Comparison of ENCODE assay signal across 10 cellular contexts in genomic region chr21:29938968-29939858, GRCh38. TPM values are rescaled to one million over a fixed set of nuclear protein-coding genes. Genes with fewer than 3 reads are reported as not detected.
A peak's percentile ranks its signal among the peaks of the same experiment; 100 is the strongest.
DNase-seq lines count a peak whose midpoint lies in the region; ATAC-seq, FAIRE-seq and TF ChIP-seq lines count a peak whose summit lies in the region.
"Had no signal": no experiment of that assay in that cellular context is flagged by ENCODE, and none has a peak within 500 bp of the region (broad histone marks: within the 10 kb centered on the region; RNA-seq: fewer than 3 reads in every experiment).

No MANE protein-coding gene starts in this region.

- H3K23ac ChIP-seq in H1 (ENCODE audit: insufficient read length): no peak overlapping the region

- CTCF ChIA-PET in H1 (lab: Charles Lee; ENCODE audit: partially characterized antibody): interaction anchor here (0.5 to 2.2 kb wide), 6 partner anchors 10 to 466 kb away, joined by 3 to 8 read pairs (median 5); no protein-coding TSS in a partner anchor

- H3K36me3 Mint-ChIP-seq in mesothelial cell of epicardium: no peaks in the 10 kb centered on the region
- H3K36me3 Mint-ChIP-seq: memory B cell had no signal

- peaks cover 61% of the 10 kb centered on the region for H3K27me3 Mint-ChIP-seq in stimulated activated naive CD8-positive, alpha-beta T cell treated with anti-CD3 and anti-CD28 coated beads, Interleukin-15, amount 100 ng/mL, for 72 hours
- peaks cover 96% of the 10 kb centered on the region for H3K27me3 Mint-ChIP-seq in mesothelial cell of epicardium (ENCODE audit: low read depth)

- FAIRE-seq in H1 (lab: Jason Lieb, UNC): no peak

- H3K27me3 ChIP-seq in H1 (replicated peaks in 1 of 4; ENCODE audit: control insufficient read depth in 3 of 4, extremely low read depth in 1 of 4, insufficient read depth in 3 of 4, low read length in 3 of 4): peaks cover 20 to 44% (median 36%) of the 10 kb centered on the region in 4 experiments

- H4K20me1 ChIP-seq in H1 (replicated peaks in 1 of 2; ENCODE audit: control insufficient read depth in 1 of 2, insufficient read depth in 2 of 2, low read length in 2 of 2): no peaks in the 10 kb centered on the region

- H3K4me1 Mint-ChIP-seq in stimulated activated naive CD8-positive, alpha-beta T cell treated with anti-CD3 and anti-CD28 coated beads, Interleukin-15, amount 100 ng/mL, for 72 hours: peaks cover 10% of the 10 kb centered on the region
- H3K4me1 Mint-ChIP-seq in mesothelial cell of epicardium: peaks cover 12% of the 10 kb centered on the region
- H3K4me1 Mint-ChIP-seq: memory B cell had no signal

- H3K79me1 ChIP-seq in H1 (ENCODE audit: low read depth, low read length): no peaks in the 10 kb centered on the region

- no peaks in the 10 kb centered on the region for H3K36me3 ChIP-seq in H1 (ENCODE audit: control insufficient read depth in 2 of 4, insufficient read depth in 4 of 4, low read length in 3 of 4)

- no peak overlapping the region for H4K91ac ChIP-seq in H1 (replicated peaks; ENCODE audit: insufficient read length, low read length)

- no peak for DNase-seq in stimulated activated naive CD8-positive, alpha-beta T cell treated with anti-CD3 and anti-CD28 coated beads, Interleukin-15, Interleukin-2, amounts not matched to agents 100 U/mL and 50 U/mL, for 24 hours
- DNase-seq in stimulated activated naive CD8-positive, alpha-beta T cell treated with anti-CD3 and anti-CD28 coated beads, Interleukin-15, amount 100 ng/mL, for 72 hours: no peak
- DNase-seq in H1 (ENCODE audit: low read depth in 1 of 2, low spot score in 2 of 2) (peak in 1 of 2 experiments; percentile 73), mesothelial cell of epicardium (ENCODE audit: low spot score in 2 of 2, unreplicated experiment in 2 of 2) (peak; percentile 28 to 54), NOMO-1 treated with dmso at 0.1 percent for 144 hours (lab: John Stamatoyannopoulos, UW; ENCODE audit: unreplicated experiment) (no peak), kidney glomerular epithelial cell (lab: John Stamatoyannopoulos, UW) (no peak)

- no peak overlapping the region for H2BK20ac ChIP-seq in H1 (ENCODE audit: low read length)

- peak overlapping the region; percentile 98 to 99 for H3K4me2 ChIP-seq in H1 (ENCODE audit: insufficient read depth in 1 of 2, low read depth in 2 of 2, low read length in 2 of 2)

- H4K8ac ChIP-seq in H1 (ENCODE audit: extremely low read depth, insufficient read depth, low read length): no peak overlapping the region; the same call in none of the 2 replicates

- TF ChIP-seq CTCF in H1 (IDR thresholded peaks at IDR 0.05; ENCODE audit: control extremely low read depth in 1 of 3, insufficient read depth in 1 of 3, low read depth in 1 of 3, low read length in 3 of 3) (no peak), mesothelial cell of epicardium (IDR thresholded peaks at IDR 0.05; ENCODE audit: unreplicated experiment) (no peak)

- peak overlapping the region in 1 of 2 donors; percentile 38 for H3K4me3 Mint-ChIP-seq in stimulated activated naive CD8-positive, alpha-beta T cell treated with anti-CD3 and anti-CD28 coated beads, Interleukin-15, amount 100 ng/mL, for 72 hours
- peak overlapping the region; percentile 84 for H3K4me3 Mint-ChIP-seq in mesothelial cell of epicardium
- H3K4me3 Mint-ChIP-seq: memory B cell had no signal

- no peak overlapping the region for H4K5ac ChIP-seq in H1 (ENCODE audit: insufficient read length, low read depth, low read length)

- peaks cover 11% of the 10 kb centered on the region for H3K23me2 ChIP-seq in H1 (ENCODE audit: low read depth, low read length)

- no peak overlapping the region for H3K27ac ChIP-seq in H1 (ENCODE audit: low read depth, low read length)

- H3K56ac ChIP-seq in H1 (replicated peaks; ENCODE audit: insufficient read length, low read depth, low read length): no peak overlapping the region

- no peak for TF ChIP-seq RAD21 in H1 (IDR thresholded peaks at IDR 0.05 in 1 of 2, conservative IDR thresholded peaks at IDR 0.05 in 1 of 2; ENCODE audit: low read depth in 2 of 2, low read length in 2 of 2)

- peak overlapping the region in 1 of 4 experiments; percentile 79; a peak in 2 of 7 replicates for H3K9ac ChIP-seq in H1 (replicated peaks in 1 of 4; ENCODE audit: extremely low read depth in 1 of 4, low read depth in 3 of 4, low read length in 3 of 4)

- no peaks in the 10 kb centered on the region for H3K79me2 ChIP-seq in H1 (ENCODE audit: control insufficient read depth in 1 of 2, insufficient read depth in 2 of 2, low read length in 2 of 2)

- no peak overlapping the region for H2AK5ac ChIP-seq in H1 (ENCODE audit: low read depth, low read length)

- H3K18ac ChIP-seq in H1 (ENCODE audit: extremely low read depth, low read length): peak overlapping the region; percentile 9; the same call in 1 of the 2 replicates

- peaks cover 0 to 1% (median 0%) of the 10 kb centered on the region in 4 experiments; a peak in 1 of 7 replicates for H3K4me1 ChIP-seq in H1 (replicated peaks in 1 of 4; ENCODE audit: control insufficient read depth in 3 of 4, insufficient read depth in 4 of 4, low read length in 3 of 4)

- no peak overlapping the region for H3K4ac ChIP-seq in H1 (replicated peaks; ENCODE audit: insufficient read length, low read depth, low read length)

- no peak overlapping the region for H3K27ac Mint-ChIP-seq in stimulated activated naive CD8-positive, alpha-beta T cell treated with anti-CD3 and anti-CD28 coated beads, Interleukin-15, amount 100 ng/mL, for 72 hours
- no peak overlapping the region for H3K27ac Mint-ChIP-seq in mesothelial cell of epicardium
- H3K27ac Mint-ChIP-seq: memory B cell had no signal

- WGBS in H1 (ENCODE audit: extremely low coverage in 1 of 2, insufficient coverage in 1 of 2, insufficient read length in 1 of 2, insufficient replicate concordance in 2 of 2, low coverage in 1 of 2, low lambda C conversion rate in 2 of 2, missing lambda C conversion rate in 1 of 2), 2 experiments: 2% methylated on average over 60 of the region's 68 CpGs; no CpG with 5 or more reads in 1 of the 2 experiments

- H2BK120ac ChIP-seq in H1 (replicated peaks; ENCODE audit: low read depth, low read length): no peak overlapping the region

- 0 out of 3 replicates have a peak, but pooled peaks of 1 of the 2 experiments have one; percentile 13 for TF ChIP-seq POLR2A in H1 (IDR thresholded peaks at IDR 0.05; ENCODE audit: control extremely low read depth in 1 of 2, low read depth in 2 of 2, low read length in 2 of 2)

- ATAC-seq in stimulated activated naive CD8-positive, alpha-beta T cell treated with anti-CD3 and anti-CD28 coated beads, Interleukin-15, Interleukin-2, amounts not matched to agents 100 U/mL and 50 U/mL, for 24 hours: peak; percentile 23
- ATAC-seq in stimulated activated naive CD8-positive, alpha-beta T cell treated with anti-CD3 and anti-CD28 coated beads, Interleukin-15, amount 100 ng/mL, for 72 hours: no peak
- ATAC-seq in GM21526 (IDR thresholded peaks at IDR 0.05; ENCODE audit: low FRiP score, unreplicated experiment) (no peak), HG02571 (IDR thresholded peaks at IDR 0.05; ENCODE audit: unreplicated experiment) (no peak)
- ATAC-seq: activated naive CD4-positive, alpha-beta T cell treated with anti-CD3 and anti-CD28 coated beads, Interleukin-2, amount 50 U/mL, for 72 hours had no signal

- no peak overlapping the region for H2BK12ac ChIP-seq in H1 (ENCODE audit: low read depth, low read length)

- H2BK15ac ChIP-seq in H1 (ENCODE audit: low read length): no peak overlapping the region

- H3K9me3 Mint-ChIP-seq in stimulated activated naive CD8-positive, alpha-beta T cell treated with anti-CD3 and anti-CD28 coated beads, Interleukin-15, amount 100 ng/mL, for 72 hours: no peaks in the 10 kb centered on the region
- no peaks in the 10 kb centered on the region for H3K9me3 Mint-ChIP-seq in mesothelial cell of epicardium

- H2AFZ ChIP-seq in H1 (ENCODE audit: low read length): peak overlapping the region; percentile 99

- POLR2A ChIA-PET in H1 (lab: Charles Lee; ENCODE audit: partially characterized antibody): interaction anchor here (0.6 kb wide), 2 partner anchors 186 to 1262 kb away, joined by 3 read pairs; no protein-coding TSS in a partner anchor

- H3K14ac ChIP-seq in H1 (ENCODE audit: insufficient read length): no peak overlapping the region

- no peaks in the 10 kb centered on the region for H3K9me3 ChIP-seq in H1 (ENCODE audit: insufficient read depth in 2 of 2, low read depth in 1 of 2, low read length in 1 of 2)

- H2BK5ac ChIP-seq in H1 (ENCODE audit: low read depth, low read length): no peak overlapping the region

- TF ChIP-seq EP300 in H1 (IDR thresholded peaks at IDR 0.05; ENCODE audit: borderline replicate concordance in 1 of 2, low read depth in 2 of 2, low read length in 2 of 2): no peak

- H3K4me3 ChIP-seq in H1 (ENCODE audit: extremely low read depth in 1 of 4, insufficient read depth in 2 of 4, low read depth in 3 of 4, low read length in 4 of 4): peak overlapping the region; percentile 71 to 89 (median 76)

TF ChIP-seq in H1, 55 proteins besides CTCF, POLR2A, EP300 and RAD21 (continues in another document):
- TF ChIP-seq SIRT6 (IDR thresholded peaks at IDR 0.05; ENCODE audit: low read length) (no peak), CTBP2 (IDR thresholded peaks at IDR 0.05; ENCODE audit: borderline replicate concordance, insufficient read depth, insufficient read length, low read length) (peak; percentile 38), SAP30 (IDR thresholded peaks at IDR 0.05; ENCODE audit: insufficient read depth, insufficient replicate concordance, low read length) (no peak), SP4 (IDR thresholded peaks at IDR 0.05; ENCODE audit: low read length) (no peak), MAFK (IDR thresholded peaks at IDR 0.05; ENCODE audit: low read depth, low read length) (no peak), RFX5 (IDR thresholded peaks at IDR 0.05; ENCODE audit: borderline replicate concordance, low read depth, low read length) (no peak), USF2 (IDR thresholded peaks at IDR 0.05; ENCODE audit: low read length) (no peak)

RNA-seq across cellular contexts. Expression of gene GRIK1, which starts 0.6 kb away (rescaled TPM):
- 0.32 TPM in 1 of 2 replicates, not detected in the other for total RNA-seq in H1 (2021; fragmentation: NEBNext Ultra II Directional; extraction: Animal tissue kit (Norgen Biotek cat#: 25700))
- polyA plus RNA-seq in H1 (2011; rRNA removed): 0.11 and 0.19 TPM in 2 replicates
- polyA plus RNA-seq in H1 (2011; cell fraction: cytosol; rRNA removed): 0.22 TPM
- 0.30 TPM for polyA plus RNA-seq in H1 (2011; cell fraction: nucleus; rRNA removed)
- polyA plus RNA-seq in H1 (2012, experiment 1 of 2): 0.07 to 0.27 TPM in 2 of 4 replicates, not detected in the others
- polyA plus RNA-seq in H1 (2012, experiment 2 of 2): not detected
- not detected for polyA plus RNA-seq in H1 (2013, experiment 1 of 2)
- polyA plus RNA-seq in H1 (2013, experiment 2 of 2): 0.04 TPM
- polyA minus RNA-seq in H1 (2011; rRNA and poly(A)+ RNA removed): 0.19 and 0.49 TPM in 2 replicates
- polyA minus RNA-seq in H1 (2011; cell fraction: cytosol; rRNA and poly(A)+ RNA removed): 1.0 TPM
- polyA minus RNA-seq in H1 (2011; cell fraction: nucleus; rRNA and poly(A)+ RNA removed): 0.80 TPM
- 4.3 to 5.9 TPM (median 5.4 TPM) in 3 replicates for total RNA-seq in mesothelial cell of epicardium
- total RNA-seq: activated naive CD4-positive, alpha-beta T cell treated with anti-CD3 and anti-CD28 coated beads, Interleukin-2, amount 50 U/mL, for 72 hours had no signal

Comparison
In these comparisons a context has a peak if more than half of its experiments do, and no peak if none do; other contexts are left out.
1. DNase-seq: peak in mesothelial cell of epicardium (2 of 2); none in stimulated activated naive CD8-positive, alpha-beta T cell treated with anti-CD3 and anti-CD28 coated beads, Interleukin-15, Interleukin-2, amounts not matched to agents 100 U/mL and 50 U/mL, for 24 hours (single experiment), stimulated activated naive CD8-positive, alpha-beta T cell treated with anti-CD3 and anti-CD28 coated beads, Interleukin-15, amount 100 ng/mL, for 72 hours (0 of 2), NOMO-1 treated with dmso at 0.1 percent for 144 hours (single experiment) and kidney glomerular epithelial cell (single experiment).